In genomic region chr10:24951201-24952145, GRCh38 we compare ENCODE assay signal across 9 cellular contexts. TPM values are rescaled to one million over a fixed set of nuclear protein-coding genes. Genes with fewer than 3 reads are reported as not detected.
DNase-seq lines count a peak whose midpoint lies in the region; ATAC-seq, FAIRE-seq and TF ChIP-seq lines count a peak whose summit lies in the region.
"Had no signal": no experiment of that assay in that cellular context is flagged by ENCODE, and none has a peak within 500 bp of the region (broad histone marks: within the 10 kb centered on the region; RNA-seq: fewer than 3 reads in every experiment).

No MANE protein-coding gene starts in this region.

- H3K27me3 ChIP-seq in gastroesophageal sphincter (no peaks in the 10 kb centered on the region), Karpas-422 (ENCODE audit: low read length) (no peaks in the 10 kb centered on the region)

- H3K4me3 ChIP-seq in gastroesophageal sphincter (peak overlapping the region; percentile 56 to 81), Karpas-422 (ENCODE audit: low read length) (no peak overlapping the region)

- H4K20me1 ChIP-seq in Karpas-422 (ENCODE audit: insufficient read depth, low read depth, low read length), result no peaks in the 10 kb centered on the region

- WGBS in gastroesophageal sphincter (ENCODE audit: low coverage in 1 of 2), 2 donors, result 39 to 45% methylated on average over 4 to 9 of the region's 10 CpGs

- no peaks in the 10 kb centered on the region for H3K36me3 ChIP-seq in gastroesophageal sphincter
- no peaks in the 10 kb centered on the region for H3K36me3 ChIP-seq in Karpas-422 (ENCODE audit: insufficient read depth, low read length)

- H3K27me3 Mint-ChIP-seq in activated CD4-positive, alpha-beta memory T cell treated with anti-CD3 and anti-CD28 coated beads, Interleukin-2, amount 10 ng/mL, durations not matched to agents 7 days and 5 days, result no peaks in the 10 kb centered on the region

- H3K36me3 Mint-ChIP-seq in activated CD4-positive, alpha-beta memory T cell treated with anti-CD3 and anti-CD28 coated beads, Interleukin-2, amount 10 ng/mL, durations not matched to agents 7 days and 5 days (ENCODE audit: low read depth), result peaks cover 4% of the 10 kb centered on the region

- peak overlapping the region in 3 of 4 donors; percentile 84 to 88 (median 85) for H3K27ac ChIP-seq in gastroesophageal sphincter
- H3K27ac ChIP-seq in Karpas-422 (ENCODE audit: low read length), result no peak overlapping the region
- H3K27ac ChIP-seq: 22Rv1 had no signal

- no peak overlapping the region for H3K4me2 ChIP-seq in Karpas-422 (ENCODE audit: low read depth, low read length, poor library complexity, severe bottlenecking)

- no peak overlapping the region for H3K9ac ChIP-seq in Karpas-422 (ENCODE audit: low read length)

- DNase-seq in DMS 273 (lab: John Stamatoyannopoulos, UW; ENCODE audit: unreplicated experiment), result peak; percentile 22
- no peak for DNase-seq in DMS 273 treated with DMSO at 0.1 percent for 48 hours (lab: John Stamatoyannopoulos, UW)
- DNase-seq in HTR-8/SVneo (ENCODE audit: insufficient read length, low spot score), result no peak
- peak; percentile 52 for DNase-seq in activated CD4-positive, alpha-beta memory T cell treated with anti-CD3 and anti-CD28 coated beads, Interleukin-2, amount 10 ng/mL, durations not matched to agents 7 days and 5 days
- DNase-seq in nucleus accumbens (lab: John Stamatoyannopoulos, UW), result peak in 42 of 56 donors; percentile 13 to 78 (median 53)
- DNase-seq in Karpas-422, result no peak
- no peak for DNase-seq in DMS79 (lab: John Stamatoyannopoulos, UW)

- no peaks in the 10 kb centered on the region for H3K79me2 ChIP-seq in Karpas-422 (ENCODE audit: low read length)

- H2AFZ ChIP-seq in Karpas-422 (ENCODE audit: low read length), result no peak overlapping the region

- POLR2A ChIA-PET in activated CD4-positive, alpha-beta memory T cell treated with anti-CD3 and anti-CD28 coated beads, Interleukin-2, amount 10 ng/mL, durations not matched to agents 7 days and 5 days (lab: Charles Lee), result interaction anchor here (1.3 to 3.8 kb wide), 5 partner anchors 30 to 228 kb away, joined by 3 to 19 read pairs (median 5); partner anchors contain the start of genes ARHGAP21, ENKUR and THNSL1

- TF ChIP-seq EP300 in gastroesophageal sphincter (IDR thresholded peaks at IDR 0.05), result no peak

- peak overlapping the region; percentile 73 for H3K4me3 Mint-ChIP-seq in activated CD4-positive, alpha-beta memory T cell treated with anti-CD3 and anti-CD28 coated beads, Interleukin-2, amount 10 ng/mL, durations not matched to agents 7 days and 5 days

- TF ChIP-seq CTCF in gastroesophageal sphincter (IDR thresholded peaks at IDR 0.05), result no peak

- peak; percentile 81 for FAIRE-seq in HTR-8/SVneo (lab: Jason Lieb, UNC)

- no peaks in the 10 kb centered on the region for H3K9me2 ChIP-seq in Karpas-422 (replicated peaks; ENCODE audit: insufficient read depth, low read length)

- H3K4me1 ChIP-seq in gastroesophageal sphincter, result peaks cover 0 to 31% (median 8%) of the 10 kb centered on the region in 3 donors
- no peaks in the 10 kb centered on the region for H3K4me1 ChIP-seq in Karpas-422 (ENCODE audit: low read length)

- H3K9me3 ChIP-seq in gastroesophageal sphincter (no peaks in the 10 kb centered on the region), Karpas-422 (ENCODE audit: low read length) (peaks cover 6% of the 10 kb centered on the region)

- peak overlapping the region; percentile 74 for H3K27ac Mint-ChIP-seq in activated CD4-positive, alpha-beta memory T cell treated with anti-CD3 and anti-CD28 coated beads, Interleukin-2, amount 10 ng/mL, durations not matched to agents 7 days and 5 days

- no peaks in the 10 kb centered on the region for H3K9me3 Mint-ChIP-seq in activated CD4-positive, alpha-beta memory T cell treated with anti-CD3 and anti-CD28 coated beads, Interleukin-2, amount 10 ng/mL, durations not matched to agents 7 days and 5 days

- no peak for TF ChIP-seq POLR2A in gastroesophageal sphincter (IDR thresholded peaks at IDR 0.05)

- CTCF ChIA-PET in activated CD4-positive, alpha-beta memory T cell treated with anti-CD3 and anti-CD28 coated beads, Interleukin-2, amount 10 ng/mL, durations not matched to agents 7 days and 5 days (lab: Charles Lee), result interaction anchor here (0.5 to 1.6 kb wide), 4 partner anchors 19 to 309 kb away, joined by 3 to 6 read pairs (median 4); no protein-coding TSS in a partner anchor

- peaks cover 42% of the 10 kb centered on the region for H3K4me1 Mint-ChIP-seq in activated CD4-positive, alpha-beta memory T cell treated with anti-CD3 and anti-CD28 coated beads, Interleukin-2, amount 10 ng/mL, durations not matched to agents 7 days and 5 days

- peak; percentile 4 for ATAC-seq in gastroesophageal sphincter

RNA-seq across cellular contexts. Expression of gene PRTFDC1, which starts 0.9 kb away (rescaled TPM):
- 1 to 10 TPM; 1.4 to 1.7 TPM for total RNA-seq in activated CD4-positive, alpha-beta memory T cell treated with anti-CD3 and anti-CD28 coated beads, Interleukin-2, amount 10 ng/mL, durations not matched to agents 7 days and 5 days
- total RNA-seq in gastroesophageal sphincter, result 10 to 100 TPM in 1 of 4 donors, 1 to 10 TPM in 3; 3.2 to 14.6 (median 7.9) TPM
- total RNA-seq in Karpas-422 (2014; rRNA removed; shearing (Covaris generic); ENCODE audit: low replicate concordance), result not detected in 2 replicates

Comparison
In these comparisons a context has a peak if more than half of its experiments do, and no peak if none do; other contexts are left out.
1. DNase-seq: peak in DMS 273 (single experiment), activated CD4-positive, alpha-beta memory T cell treated with anti-CD3 and anti-CD28 coated beads, Interleukin-2, amount 10 ng/mL, durations not matched to agents 7 days and 5 days (single experiment) and nucleus accumbens (42 of 56); none in DMS 273 treated with DMSO at 0.1 percent for 48 hours (single experiment), HTR-8/SVneo (single experiment), Karpas-422 (single experiment) and DMS79 (single experiment).